7 cellular contexts compared by ENCODE assay signal in genomic region chr1:182589520-182589919, GRCh38. TPM values are rescaled to one million over a fixed set of nuclear protein-coding genes. Genes with fewer than 3 reads are reported as not detected.
A peak's percentile ranks its signal among the peaks of the same experiment; 100 is the strongest.
DNase-seq lines count a peak whose midpoint lies in the region; ATAC-seq and TF ChIP-seq lines count a peak whose summit lies in the region.

No MANE protein-coding gene starts in this region.

- peaks cover 2% of the 10 kb centered on the region for H4K20me1 ChIP-seq in H9 (ENCODE audit: control insufficient read depth, insufficient read depth, insufficient read length)

- H3K4me3 Mint-ChIP-seq in H9 (peak overlapping the region in 1 of 2 experiments; percentile 71; a peak in 2 of 5 replicates), T-helper 17 cell (peak overlapping the region; percentile 99)
- peak overlapping the region; percentile 99 for H3K4me3 Mint-ChIP-seq in stimulated activated memory B cell treated with anti-CD40 and anti-IgM and Interleukin-4, amounts not matched to agents 10 μg/mL and 1 μg/mL and 100 μg/mL, for 72 hours

- no peak overlapping the region for H3K27ac ChIP-seq in H9 (ENCODE audit: insufficient read length, low read depth, low read length)
- peak overlapping the region in 3 of 4 donors; percentile 90 to 93 (median 91) for H3K27ac ChIP-seq in gastroesophageal sphincter

- WGBS in H9 (ENCODE audit: extremely low coverage, insufficient read length, low lambda C conversion rate) = no CpG with 5 or more reads among the region's 3 CpGs
- WGBS in gastroesophageal sphincter (ENCODE audit: low coverage in 1 of 2), 2 donors = no CpG with 5 or more reads among the region's 3 CpGs

- no peak overlapping the region for H2AFZ ChIP-seq in H9 (ENCODE audit: low read length)

- no peak for DNase-seq in H9
- no peak for DNase-seq in T-helper 17 cell
- no peak for DNase-seq in GM19238 (ENCODE audit: insufficient read length, low spot score)

- no peak overlapping the region for H2BK12ac ChIP-seq in H9 (ENCODE audit: insufficient read length, low read depth, low read length)

- H3K4me1 Mint-ChIP-seq in H9 (peaks cover 13 to 15% of the 10 kb centered on the region in 2 experiments), T-helper 17 cell (peaks cover 34% of the 10 kb centered on the region)
- H3K4me1 Mint-ChIP-seq in stimulated activated memory B cell treated with anti-CD40 and anti-IgM and Interleukin-4, amounts not matched to agents 10 μg/mL and 1 μg/mL and 100 μg/mL, for 72 hours = peaks cover 29% of the 10 kb centered on the region

- H3K4me1 ChIP-seq in H9 (ENCODE audit: insufficient read depth, low read length) (no peaks in the 10 kb centered on the region; the same call in 1 of the 2 replicates), gastroesophageal sphincter (peaks cover 0 to 27% (median 9%) of the 10 kb centered on the region in 3 donors)

- H3K4me2 ChIP-seq in H9 (ENCODE audit: insufficient read depth, insufficient read length, low read length) = peak overlapping the region; percentile 61

- H3K79me1 ChIP-seq in H9 (ENCODE audit: insufficient read depth, low read depth, low read length, poor library complexity, severe bottlenecking) = no peaks in the 10 kb centered on the region

- H4K5ac ChIP-seq in H9 (ENCODE audit: insufficient read length, low read depth, low read length) = no peak overlapping the region

- H3K4me3 ChIP-seq in gastroesophageal sphincter = peak overlapping the region in 1 of 2 donors; percentile 76

- TF ChIP-seq EP300 in gastroesophageal sphincter (IDR thresholded peaks at IDR 0.05) = no peak

- H2AK5ac ChIP-seq in H9 (ENCODE audit: insufficient read length, low read length) = no peak overlapping the region

- no peak for TF ChIP-seq CTCF in H9 (conservative IDR thresholded peaks at IDR 0.05)
- TF ChIP-seq CTCF in gastroesophageal sphincter (IDR thresholded peaks at IDR 0.05) = no peak

- no peak overlapping the region for H3K18ac ChIP-seq in H9 (ENCODE audit: insufficient read length, low read depth, low read length)

- peaks cover 2 to 5% of the 10 kb centered on the region in 2 experiments; a peak in 1 of 5 replicates for H3K9me3 Mint-ChIP-seq in H9
- no peaks in the 10 kb centered on the region for H3K9me3 Mint-ChIP-seq in stimulated activated memory B cell treated with anti-CD40 and anti-IgM and Interleukin-4, amounts not matched to agents 10 μg/mL and 1 μg/mL and 100 μg/mL, for 72 hours

- no peak overlapping the region for H3K23ac ChIP-seq in H9 (ENCODE audit: insufficient read length, low read depth, low read length)

- H2BK20ac ChIP-seq in H9 (ENCODE audit: low read depth, low read length, poor library complexity, severe bottlenecking) = no peak overlapping the region

- H3K9me3 ChIP-seq in H9 (ENCODE audit: control insufficient read depth, low read depth, low read length) (no peaks in the 10 kb centered on the region), T-helper 17 cell (ENCODE audit: control insufficient read depth, low read length, poor library complexity, severe bottlenecking) (no peaks in the 10 kb centered on the region), gastroesophageal sphincter (no peaks in the 10 kb centered on the region)

- H3K23me2 ChIP-seq in H9 (ENCODE audit: insufficient read length, low read depth, low read length, poor library complexity, severe bottlenecking) = peaks cover 4% of the 10 kb centered on the region

- TF ChIP-seq POLR2A in gastroesophageal sphincter (IDR thresholded peaks at IDR 0.05) = no peak

- no peak overlapping the region for H2BK15ac ChIP-seq in H9 (ENCODE audit: low read depth, low read length)

- H3K27ac Mint-ChIP-seq in H9 (no peak overlapping the region), T-helper 17 cell (peak overlapping the region; percentile 99)
- peak overlapping the region; percentile 100 for H3K27ac Mint-ChIP-seq in stimulated activated memory B cell treated with anti-CD40 and anti-IgM and Interleukin-4, amounts not matched to agents 10 μg/mL and 1 μg/mL and 100 μg/mL, for 72 hours

- H3K79me2 ChIP-seq in H9 (ENCODE audit: insufficient read depth, low read length) = no peaks in the 10 kb centered on the region

- no peak overlapping the region for H4K91ac ChIP-seq in H9 (ENCODE audit: insufficient read length, low read depth, low read length)

- no peak overlapping the region for H4K8ac ChIP-seq in H9 (replicated peaks; ENCODE audit: insufficient read length, low read depth, low read length)

- H3T11ph ChIP-seq in H9 (ENCODE audit: low read length) = no peak overlapping the region

- no peak overlapping the region for H3K9ac ChIP-seq in H9 (ENCODE audit: extremely low read depth, insufficient read length, low read length)

- H3K4ac ChIP-seq in H9 (ENCODE audit: low read depth, low read length) = no peak overlapping the region

- no peaks in the 10 kb centered on the region; a peak in 2 of 7 replicates for H3K36me3 Mint-ChIP-seq in H9 (ENCODE audit: insufficient read depth in 1 of 3, low read depth in 3 of 3)
- peaks cover 9% of the 10 kb centered on the region for H3K36me3 Mint-ChIP-seq in T-helper 17 cell (ENCODE audit: low read depth)
- H3K36me3 Mint-ChIP-seq in stimulated activated memory B cell treated with anti-CD40 and anti-IgM and Interleukin-4, amounts not matched to agents 10 μg/mL and 1 μg/mL and 100 μg/mL, for 72 hours = peaks cover 22% of the 10 kb centered on the region

- H3K27me3 ChIP-seq in H9 (ENCODE audit: insufficient read depth, low read length) (no peaks in the 10 kb centered on the region), gastroesophageal sphincter (no peaks in the 10 kb centered on the region)

- H3K14ac ChIP-seq in H9 (ENCODE audit: insufficient read depth, low read length) = no peak overlapping the region

- no peak overlapping the region for H2BK120ac ChIP-seq in H9 (ENCODE audit: low read depth, low read length, poor library complexity, severe bottlenecking)

- no peak for ATAC-seq in T-helper 17 cell
- ATAC-seq in gastroesophageal sphincter = no peak
- ATAC-seq in stimulated activated memory B cell treated with anti-CD40 and anti-IgM and Interleukin-4, amounts not matched to agents 10 μg/mL and 1 μg/mL and 100 μg/mL, for 72 hours = no peak
- no peak for ATAC-seq in HG02571 (IDR thresholded peaks at IDR 0.05; ENCODE audit: unreplicated experiment)
- no peak for ATAC-seq in GM19324 (IDR thresholded peaks at IDR 0.05; ENCODE audit: low FRiP score, unreplicated experiment)

- H2BK5ac ChIP-seq in H9 (ENCODE audit: insufficient read length, low read length) = no peak overlapping the region

- H3K56ac ChIP-seq in H9 (ENCODE audit: insufficient read length, low read depth, low read length) = no peak overlapping the region

- peaks cover 0 to 6% of the 10 kb centered on the region in 2 donors for H3K36me3 ChIP-seq in gastroesophageal sphincter

- H3K27me3 Mint-ChIP-seq in H9 (ENCODE audit: low read depth) (peaks cover 4% of the 10 kb centered on the region; the same call in 1 of the 2 replicates), T-helper 17 cell (no peaks in the 10 kb centered on the region)
- H3K27me3 Mint-ChIP-seq in stimulated activated memory B cell treated with anti-CD40 and anti-IgM and Interleukin-4, amounts not matched to agents 10 μg/mL and 1 μg/mL and 100 μg/mL, for 72 hours = no peaks in the 10 kb centered on the region

RNA-seq across cellular contexts. Expression of gene RNASEL, which starts 0.5 kb away (rescaled TPM):
- total RNA-seq in H9 (2021) = 0.57 and 0.63 TPM in 2 replicates
- total RNA-seq in T-helper 17 cell = 1 to 10 TPM; 4.3 to 7.4 TPM
- 10 to 100 TPM in 2 of 4 donors, 1 to 10 TPM in 2; 6.5 to 14.5 (median 10.6) TPM for total RNA-seq in gastroesophageal sphincter

RNA-seq across cellular contexts. Expression of gene RGS16, which starts 14.7 kb away (rescaled TPM):
- 6.8 and 6.9 TPM in 2 replicates for total RNA-seq in H9 (2021)
- total RNA-seq in T-helper 17 cell = 10 to 100 TPM; 23.4 to 23.5 TPM
- total RNA-seq in gastroesophageal sphincter = 10 to 100 TPM in 1 of 4 donors, 1 to 10 TPM in 2, under 1 TPM in 1; 0.47 to 10.6 (median 2.1) TPM

Comparison
In these comparisons a context has a peak if more than half of its experiments do, and no peak if none do; other contexts are left out.
1. H3K27ac Mint-ChIP-seq: peak in T-helper 17 cell (single experiment) and stimulated activated memory B cell treated with anti-CD40 and anti-IgM and Interleukin-4, amounts not matched to agents 10 μg/mL and 1 μg/mL and 100 μg/mL, for 72 hours (single experiment); none in H9 (0 of 3).